ENCODE assay signal across 13 cellular contexts in the genomic region with DNA sequence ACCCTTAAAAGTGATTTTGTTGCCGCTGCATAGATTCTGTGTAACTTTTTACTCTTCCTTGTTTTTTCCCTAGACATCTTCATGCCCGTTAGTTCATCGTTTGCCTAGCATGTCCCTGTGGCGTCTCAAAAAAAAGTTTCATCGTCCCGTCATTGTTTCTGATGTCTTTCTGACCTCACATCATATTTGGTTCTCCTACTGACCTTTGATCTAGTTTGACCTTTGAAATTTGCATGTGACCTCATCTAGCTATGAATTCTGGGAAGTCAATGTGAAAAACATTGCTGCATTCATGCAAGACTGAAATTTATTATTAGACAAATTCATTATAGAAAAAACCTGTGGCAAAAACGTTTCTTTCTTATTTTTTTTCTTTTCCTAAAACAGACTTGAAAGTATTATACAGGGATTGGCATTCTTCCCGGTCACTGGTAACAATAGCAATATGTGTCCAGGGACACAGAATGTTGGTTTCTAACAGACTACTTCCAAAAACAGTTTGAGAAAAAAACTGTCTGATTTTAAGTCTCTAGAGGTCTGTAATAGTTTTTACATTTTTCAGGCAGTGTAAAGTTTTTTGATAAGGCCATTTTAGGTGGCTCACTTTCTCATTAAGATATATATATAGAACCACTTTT.
A peak's percentile ranks its signal among the peaks of the same experiment; 100 is the strongest.
DNase-seq lines count a peak whose midpoint lies in the region; ATAC-seq, FAIRE-seq and TF ChIP-seq lines count a peak whose summit lies in the region.
"Had no signal": no experiment of that assay in that cellular context is flagged by ENCODE, and none has a peak within 500 bp of the region (broad histone marks: within the 10 kb centered on the region; RNA-seq: fewer than 3 reads in every experiment).

No MANE protein-coding gene starts in this region.

- no peaks in the 10 kb centered on the region for H3K9me3 Mint-ChIP-seq in natural killer cell

- no peak for FAIRE-seq in H1 (lab: Jason Lieb, UNC)

- intact Hi-C loops in natural killer cell (cut with micrococcal nuclease), result no loop called here

- H3K4me1 ChIP-seq in SJSA1 (replicated peaks) (peaks cover 32% of the 10 kb centered on the region), H1 (replicated peaks in 1 of 4; ENCODE audit: control insufficient read depth in 3 of 4, insufficient read depth in 4 of 4, low read length in 3 of 4) (peaks cover 2 to 16% (median 5%) of the 10 kb centered on the region in 4 experiments; a peak in 6 of 7 replicates)
- H3K4me1 ChIP-seq: adrenal gland had no signal

- H3K79me2 ChIP-seq in H1 (ENCODE audit: control insufficient read depth in 1 of 2, insufficient read depth in 2 of 2, low read length in 2 of 2), result no peaks in the 10 kb centered on the region

- no peak overlapping the region for H3K4me3 ChIP-seq in SJSA1
- no peak overlapping the region; a peak in 1 of 8 replicates for H3K4me3 ChIP-seq in H1 (ENCODE audit: extremely low read depth in 1 of 4, insufficient read depth in 2 of 4, low read depth in 3 of 4, low read length in 4 of 4)
- H3K4me3 ChIP-seq: adrenal gland had no signal

- CTCF ChIA-PET in H1 (lab: Charles Lee; ENCODE audit: partially characterized antibody), result no interaction called here

- no peaks in the 10 kb centered on the region for H3K9me3 ChIP-seq in SJSA1 (replicated peaks)
- H3K9me3 ChIP-seq in H1 (ENCODE audit: insufficient read depth in 2 of 2, low read depth in 1 of 2, low read length in 1 of 2), result no peaks in the 10 kb centered on the region
- H3K9me3 ChIP-seq: adrenal gland had no signal

- no peak overlapping the region for H2BK5ac ChIP-seq in H1 (ENCODE audit: low read depth, low read length)

- H3K27ac Mint-ChIP-seq in natural killer cell, result peak overlapping the region; percentile 84 to 92

- no peak for TF ChIP-seq EP300 in H1 (IDR thresholded peaks at IDR 0.05; ENCODE audit: borderline replicate concordance in 1 of 2, low read depth in 2 of 2, low read length in 2 of 2)

- H3K4me2 ChIP-seq in H1 (ENCODE audit: insufficient read depth in 1 of 2, low read depth in 2 of 2, low read length in 2 of 2), result peak overlapping the region in 1 of 2 experiments; percentile 18; a peak in 1 of 4 replicates

- no peaks in the 10 kb centered on the region for H4K20me1 ChIP-seq in H1 (replicated peaks in 1 of 2; ENCODE audit: control insufficient read depth in 1 of 2, insufficient read depth in 2 of 2, low read length in 2 of 2)

- no peak overlapping the region for H3K56ac ChIP-seq in H1 (replicated peaks; ENCODE audit: insufficient read length, low read depth, low read length)

- no peak overlapping the region for H4K5ac ChIP-seq in H1 (ENCODE audit: insufficient read length, low read depth, low read length)

- H3K27me3 Mint-ChIP-seq in natural killer cell (ENCODE audit: low read depth in 2 of 2), result no peaks in the 10 kb centered on the region

- 81% methylated on average over 8 of the region's 8 CpGs; no CpG with 5 or more reads in 1 of the 2 experiments for WGBS in H1 (ENCODE audit: extremely low coverage in 1 of 2, insufficient coverage in 1 of 2, insufficient read length in 1 of 2, insufficient replicate concordance in 2 of 2, low coverage in 1 of 2, low lambda C conversion rate in 2 of 2, missing lambda C conversion rate in 1 of 2), 2 experiments

- peaks cover 45% of the 10 kb centered on the region for H3K36me3 Mint-ChIP-seq in natural killer cell

- POLR2A ChIA-PET in H1 (lab: Charles Lee; ENCODE audit: partially characterized antibody), result no interaction called here

- H3K27me3 ChIP-seq in SJSA1 (replicated peaks), result no peaks in the 10 kb centered on the region
- H3K27me3 ChIP-seq in H1 (replicated peaks in 1 of 4; ENCODE audit: control insufficient read depth in 3 of 4, extremely low read depth in 1 of 4, insufficient read depth in 3 of 4, low read length in 3 of 4), result no peaks in the 10 kb centered on the region
- H3K27me3 ChIP-seq: adrenal gland had no signal

- no peak overlapping the region for H3K4ac ChIP-seq in H1 (replicated peaks; ENCODE audit: insufficient read length, low read depth, low read length)

- no peak overlapping the region for H2BK120ac ChIP-seq in H1 (replicated peaks; ENCODE audit: low read depth, low read length)

- TF ChIP-seq CTCF in H1 (IDR thresholded peaks at IDR 0.05; ENCODE audit: control extremely low read depth in 1 of 3, insufficient read depth in 1 of 3, low read depth in 1 of 3, low read length in 3 of 3) (no peak), natural killer cell (IDR thresholded peaks at IDR 0.05) (no peak)

- H4K91ac ChIP-seq in H1 (replicated peaks; ENCODE audit: insufficient read length, low read length), result no peak overlapping the region

- H4K8ac ChIP-seq in H1 (ENCODE audit: extremely low read depth, insufficient read depth, low read length), result no peak overlapping the region

- no peak overlapping the region for H2AFZ ChIP-seq in H1 (ENCODE audit: low read length)

- H3K4me1 Mint-ChIP-seq in natural killer cell, result peaks cover 49 to 58% of the 10 kb centered on the region in 2 donors

- H2BK20ac ChIP-seq in H1 (ENCODE audit: low read length), result no peak overlapping the region

- no peak overlapping the region for H2BK12ac ChIP-seq in H1 (ENCODE audit: low read depth, low read length)

- TF ChIP-seq RAD21 in H1 (IDR thresholded peaks at IDR 0.05 in 1 of 2, conservative IDR thresholded peaks at IDR 0.05 in 1 of 2; ENCODE audit: low read depth in 2 of 2, low read length in 2 of 2), result no peak

- H3K23ac ChIP-seq in H1 (ENCODE audit: insufficient read length), result no peak overlapping the region

- H3K79me1 ChIP-seq in H1 (ENCODE audit: low read depth, low read length), result no peaks in the 10 kb centered on the region

- no peak overlapping the region for H3K14ac ChIP-seq in H1 (ENCODE audit: insufficient read length)

- ATAC-seq in natural killer cell, result no peak
- no peak for ATAC-seq in GM21360 (IDR thresholded peaks at IDR 0.05; ENCODE audit: unreplicated experiment)

- no peak overlapping the region for H3K4me3 Mint-ChIP-seq in natural killer cell

- H3K18ac ChIP-seq in H1 (ENCODE audit: extremely low read depth, low read length), result 0 out of 2 replicates have a peak overlapping the region, but pooled peaks have one; percentile 24

- DNase-seq in EH (ENCODE audit: low read depth), result peak; percentile 66
- peak in 1 of 2 experiments; percentile 19 for DNase-seq in SJSA1 (ENCODE audit: low read depth in 1 of 2, low spot score in 2 of 2)
- DNase-seq in H1 (ENCODE audit: low read depth in 1 of 2, low spot score in 2 of 2), result no peak
- DNase-seq in natural killer cell, result no peak
- DNase-seq in HK-2 (ENCODE audit: unreplicated experiment), result no peak
- DNase-seq in RKO (ENCODE audit: low spot score), result no peak
- DNase-seq: activated CD4-positive, CD25-positive, alpha-beta regulatory T cell; adrenal gland; DND-41; IMR-90; NCI-H2171; stimulated activated CD4-positive, alpha-beta T cell treated with anti-CD3 and anti-CD28 coated beads, Interleukin-4, amount 100 ng/mL, for 24 hours had no signal

- no peak overlapping the region for H3K9ac ChIP-seq in H1 (replicated peaks in 1 of 4; ENCODE audit: extremely low read depth in 1 of 4, low read depth in 3 of 4, low read length in 3 of 4)

- no peak for TF ChIP-seq POLR2A in H1 (IDR thresholded peaks at IDR 0.05; ENCODE audit: control extremely low read depth in 1 of 2, low read depth in 2 of 2, low read length in 2 of 2)

- H3K23me2 ChIP-seq in H1 (ENCODE audit: low read depth, low read length), result no peaks in the 10 kb centered on the region

- no peak overlapping the region for H2AK5ac ChIP-seq in H1 (ENCODE audit: low read depth, low read length)

- no peaks in the 10 kb centered on the region for H3K36me3 ChIP-seq in SJSA1
- H3K36me3 ChIP-seq in H1 (ENCODE audit: control insufficient read depth in 2 of 4, insufficient read depth in 4 of 4, low read length in 3 of 4), result 0 out of 8 replicates have a peak, but pooled peaks cover 0 to 3% (median 0%) of the 10 kb centered on the region in 4 experiments
- H3K36me3 ChIP-seq: adrenal gland had no signal

- H3K27ac ChIP-seq in SJSA1 (peak overlapping the region; percentile 0; the same call in 1 of the 2 replicates), H1 (ENCODE audit: low read depth, low read length) (no peak overlapping the region)
- H3K27ac ChIP-seq: adrenal gland had no signal

- no peak overlapping the region for H2BK15ac ChIP-seq in H1 (ENCODE audit: low read length)

TF ChIP-seq in H1, 55 proteins besides CTCF, POLR2A, EP300 and RAD21 (continues in another document):
- no peak for TF ChIP-seq CHD2 (IDR thresholded peaks at IDR 0.05; ENCODE audit: low read length)
- no peak for TF ChIP-seq SIN3A (conservative IDR thresholded peaks at IDR 0.05 in 1 of 2, IDR thresholded peaks at IDR 0.05 in 1 of 2; ENCODE audit: low read depth in 1 of 2, low read length in 2 of 2)
- no peak for TF ChIP-seq CBX8 (IDR thresholded peaks at IDR 0.05; ENCODE audit: borderline replicate concordance, low read depth, low read length)
- no peak for TF ChIP-seq MAFK (IDR thresholded peaks at IDR 0.05; ENCODE audit: low read depth, low read length)
- TF ChIP-seq JUND (IDR thresholded peaks at IDR 0.05; ENCODE audit: low read length), result no peak
- no peak for TF ChIP-seq CHD1 (IDR thresholded peaks at IDR 0.05; ENCODE audit: low read depth, low read length)
